In genomic region chr1:171600852-171601251, GRCh38 we compare ENCODE assay signal across 22 cellular contexts. TPM values are rescaled to one million over a fixed set of nuclear protein-coding genes. Genes with fewer than 3 reads are reported as not detected.
DNase-seq lines count a peak whose midpoint lies in the region; ATAC-seq, FAIRE-seq and TF ChIP-seq lines count a peak whose summit lies in the region.
"Had no signal": no experiment of that assay in that cellular context is flagged by ENCODE, and none has a peak within 500 bp of the region (broad histone marks: within the 10 kb centered on the region; RNA-seq: fewer than 3 reads in every experiment).

No MANE protein-coding gene starts in this region.

- H3K36me3 ChIP-seq in kidney (ENCODE audit: control insufficient read depth in 1 of 2, insufficient read depth in 2 of 2, low read length in 2 of 2) = no peaks in the 10 kb centered on the region
- no peaks in the 10 kb centered on the region for H3K36me3 ChIP-seq in neural progenitor cell
- H3K36me3 ChIP-seq in tibial nerve = peaks cover 0 to 7% (median 0%) of the 10 kb centered on the region in 3 donors

- DNase-seq in ELF-1 (ENCODE audit: low read depth, low spot score) (peak; percentile 46), RPMI8226 (peak; percentile 1), kidney (no peak), neural progenitor cell (ENCODE audit: low spot score) (peak; percentile 11), frontal cortex (ENCODE audit: low spot score in 2 of 2) (no peak), tibial nerve (ENCODE audit: low spot score in 2 of 2) (no peak)
- DNase-seq: Calu3; CD4-positive, alpha-beta T cell; EL; H9; NCI-H1105; NCI-H2081; NCI-H748 treated with DMSO at 0.1 percent for 48 hours; OCI-M1; SHP77 had no signal

- no peak overlapping the region for H3K4me2 ChIP-seq in neural progenitor cell

- H3K27me3 ChIP-seq in neural progenitor cell (no peaks in the 10 kb centered on the region), tibial nerve (no peaks in the 10 kb centered on the region)

- H3K36me3 Mint-ChIP-seq in neural progenitor cell = peaks cover 13% of the 10 kb centered on the region

- H3K4me1 ChIP-seq in kidney (ENCODE audit: control insufficient read depth in 1 of 2, insufficient read depth in 1 of 2, low read depth in 1 of 2, low read length in 2 of 2) = peaks cover 8 to 15% of the 10 kb centered on the region in 2 donors
- no peaks in the 10 kb centered on the region for H3K4me1 ChIP-seq in neural progenitor cell
- H3K4me1 ChIP-seq in tibial nerve = no peaks in the 10 kb centered on the region

- no peaks in the 10 kb centered on the region for H3F3A ChIP-seq in neural progenitor cell (ENCODE audit: low read depth)

- TF ChIP-seq EP300 in tibial nerve (IDR thresholded peaks at IDR 0.05) = no peak

- TF ChIP-seq POLR2A in tibial nerve (IDR thresholded peaks at IDR 0.05) = no peak

- no peak for FAIRE-seq in kidney (lab: Jason Lieb, UNC)
- no peak for FAIRE-seq in frontal cortex (lab: Jason Lieb, UNC)
- FAIRE-seq: GM12892 had no signal

- intact Hi-C loops in kidney (cut with DNase I) = no loop called here

- H3K9me3 ChIP-seq in kidney (ENCODE audit: control insufficient read depth in 1 of 2, low read length in 2 of 2) (no peaks in the 10 kb centered on the region), neural progenitor cell (ENCODE audit: low read depth) (no peaks in the 10 kb centered on the region), tibial nerve (no peaks in the 10 kb centered on the region)

- H3K4me1 Mint-ChIP-seq in neural progenitor cell = peaks cover 10% of the 10 kb centered on the region

- H3K27ac ChIP-seq in kidney (ENCODE audit: low read depth in 2 of 2, low read length in 2 of 2) (peak overlapping the region; percentile 6 to 87), neural progenitor cell (no peak overlapping the region), tibial nerve (no peak overlapping the region)
- H3K27ac ChIP-seq: SK-N-MC had no signal

- no peak overlapping the region for H3K4me3 Mint-ChIP-seq in neural progenitor cell
- H3K4me3 Mint-ChIP-seq: CD4-positive, alpha-beta T cell; H9 had no signal

- H2AFZ ChIP-seq in neural progenitor cell (replicated peaks) = no peak overlapping the region

- no peak overlapping the region for H3K27ac Mint-ChIP-seq in neural progenitor cell
- H3K27ac Mint-ChIP-seq: CD4-positive, alpha-beta T cell; H9 had no signal

- 90 to 91% methylated on average over 12 to 13 of the region's 13 CpGs for WGBS in tibial nerve, 2 donors

- no peaks in the 10 kb centered on the region for H3K9me3 Mint-ChIP-seq in neural progenitor cell
- H3K9me3 Mint-ChIP-seq: H9 had no signal

- TF ChIP-seq CTCF in kidney (IDR thresholded peaks at IDR 0.05; ENCODE audit: borderline replicate concordance, extremely low read depth, insufficient read depth) (no peak), neural progenitor cell (IDR thresholded peaks at IDR 0.05) (no peak), tibial nerve (IDR thresholded peaks at IDR 0.05) (no peak)

- H3K4me3 ChIP-seq in kidney (ENCODE audit: low read length in 2 of 2) (no peak overlapping the region), neural progenitor cell (no peak overlapping the region), tibial nerve (no peak overlapping the region)
- H3K4me3 ChIP-seq: SK-N-MC had no signal

- H4K20me1 ChIP-seq in neural progenitor cell (ENCODE audit: low read depth) = no peaks in the 10 kb centered on the region

- H3K9ac ChIP-seq in kidney (ENCODE audit: low read length in 2 of 2) (no peak overlapping the region), neural progenitor cell (no peak overlapping the region)

- H3K79me2 ChIP-seq in neural progenitor cell (ENCODE audit: low read depth) = no peaks in the 10 kb centered on the region

- no peak for ATAC-seq in HG02938 (IDR thresholded peaks at IDR 0.05; ENCODE audit: unreplicated experiment)

- no peaks in the 10 kb centered on the region for H3K27me3 Mint-ChIP-seq in neural progenitor cell (ENCODE audit: insufficient read depth, low read depth)
- H3K27me3 Mint-ChIP-seq: CD4-positive, alpha-beta T cell had no signal

RNA-seq across cellular contexts. Expression of gene MYOCOS, which starts 21.2 kb away (rescaled TPM):
- total RNA-seq in kidney (0.54 TPM), neural progenitor cell (ENCODE audit: low replicate concordance) (not detected in 2 replicates), frontal cortex (not detected), tibial nerve (not detected)
- 0.54 TPM for polyA plus RNA-seq in kidney (ENCODE audit: insufficient read depth, low read depth, low replicate concordance)
- total RNA-seq: A172, LHCN-M2, NCI-H460 had no signal
- polyA plus RNA-seq: BJ had no signal

RNA-seq across cellular contexts. Expression of gene MYOC, which starts 51.6 kb away (rescaled TPM):
- total RNA-seq in kidney (0.66 TPM), neural progenitor cell (ENCODE audit: low replicate concordance) (not detected in 2 replicates), frontal cortex (under 0.01 TPM), tibial nerve (100 to 1,000 TPM in 3 of 4 donors, 10 to 100 TPM in 1; 52.8 to 403 (median 136) TPM)
- not detected for polyA plus RNA-seq in kidney (ENCODE audit: insufficient read depth, low read depth, low replicate concordance)
- total RNA-seq: A172; Calu3; CD4-positive, alpha-beta T cell; H9; LHCN-M2; NCI-H460 had no signal

Comparison
In these comparisons a context has a peak if more than half of its experiments do, and no peak if none do; other contexts are left out.
1. DNase-seq: peak in ELF-1 (single experiment), RPMI8226 (single experiment) and neural progenitor cell (single experiment); none in kidney (single experiment), frontal cortex (0 of 2) and tibial nerve (0 of 2).
2. H3K27ac ChIP-seq: peak in kidney (2 of 2); none in neural progenitor cell (single experiment) and tibial nerve (0 of 4).
3. RNA of gene MYOC, which starts 51.6 kb away (total RNA-seq): 52.8 to 403 TPM in tibial nerve; 0.66 TPM in kidney (single experiment), not detected in neural progenitor cell and under 0.01 TPM in frontal cortex (single experiment); every median in the first group is over 10 times any median in the second.